9 cellular contexts compared by ENCODE assay signal in the genomic region with DNA sequence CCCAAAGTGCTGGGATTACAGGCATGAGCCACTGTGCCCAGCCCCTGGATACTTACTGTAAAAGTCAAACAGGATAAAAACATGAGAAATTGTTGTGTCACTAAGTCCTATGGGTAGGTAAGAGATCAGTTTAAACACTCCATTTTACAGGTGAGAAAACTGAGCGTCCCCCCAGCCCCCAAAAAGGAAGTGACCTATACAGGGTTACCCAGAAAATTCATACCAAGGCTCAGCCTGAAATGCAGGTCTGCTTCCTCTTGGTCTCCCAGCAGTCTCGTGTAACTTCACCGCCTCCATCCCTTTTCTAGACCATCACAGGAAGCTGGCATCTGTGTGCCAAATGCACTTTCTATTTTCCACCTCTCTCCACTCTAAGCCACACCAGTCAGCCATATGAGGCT. TPM values are rescaled to one million over a fixed set of nuclear protein-coding genes. Genes with fewer than 3 reads are reported as not detected.
A peak's percentile ranks its signal among the peaks of the same experiment; 100 is the strongest.
DNase-seq lines count a peak whose midpoint lies in the region; ATAC-seq and TF ChIP-seq lines count a peak whose summit lies in the region.
"Had no signal": no experiment of that assay in that cellular context is flagged by ENCODE, and none has a peak within 500 bp of the region (broad histone marks: within the 10 kb centered on the region; RNA-seq: fewer than 3 reads in every experiment).

No MANE protein-coding gene starts in this region.

- POLR2A ChIA-PET in GM10248 (lab: Yijun Ruan, JAX), result no interaction called here
- POLR2A ChIA-PET in CD4-positive, alpha-beta T cell (lab: Charles Lee), result no interaction called here

- no peak for TF ChIP-seq CTCF in GM10248 (IDR thresholded peaks at IDR 0.05; ENCODE audit: control extremely low read depth, extremely low read depth, low read depth, missing control alignments)
- TF ChIP-seq CTCF in CD4-positive, alpha-beta T cell (IDR thresholded peaks at IDR 0.05), result no peak
- TF ChIP-seq CTCF in mucosa of descending colon (IDR thresholded peaks at IDR 0.05), result no peak

- no peaks in the 10 kb centered on the region for H3K4me1 ChIP-seq in mucosa of descending colon (ENCODE audit: low read depth)

- no peaks in the 10 kb centered on the region for H3K9me3 Mint-ChIP-seq in CD4-positive, alpha-beta T cell

- H3K27me3 ChIP-seq in layer of hippocampus (ENCODE audit: control insufficient read depth, insufficient read depth, low read length), result no peaks in the 10 kb centered on the region
- H3K27me3 ChIP-seq in CD4-positive, alpha-beta T cell (ENCODE audit: control insufficient read depth, insufficient read depth, low read length), result peaks cover 4% of the 10 kb centered on the region

- peaks cover 6% of the 10 kb centered on the region for H3K4me1 Mint-ChIP-seq in CD4-positive, alpha-beta T cell (ENCODE audit: low read depth)

- H3K27ac ChIP-seq in layer of hippocampus (ENCODE audit: low read depth, low read length), result peak overlapping the region; percentile 73
- no peak overlapping the region for H3K27ac ChIP-seq in CD4-positive, alpha-beta T cell (ENCODE audit: low read depth, low read length)

- peaks cover 30% of the 10 kb centered on the region for H3K27me3 Mint-ChIP-seq in CD4-positive, alpha-beta T cell

- no peaks in the 10 kb centered on the region for H3K36me3 ChIP-seq in mucosa of descending colon (ENCODE audit: low read depth)

- intact Hi-C loops in CD4-positive, alpha-beta T cell (cut with DNase I, micrococcal nuclease), result no loop called here
- intact Hi-C loops in mucosa of descending colon (cut with DNase I, micrococcal nuclease), result no loop called here

- CTCF ChIA-PET in GM10248 (lab: Yijun Ruan, JAX), result interaction anchor here (1.0 to 8.0 kb wide), 4 partner anchors 9 to 90 kb away, joined by 3 to 34 read pairs (median 13); no protein-coding TSS in a partner anchor
- CTCF ChIA-PET in CD4-positive, alpha-beta T cell (lab: Charles Lee), result no interaction called here

- DNase-seq in GM10248 (ENCODE audit: extremely low spot score) (peak; percentile 46), hepatic stellate cell (ENCODE audit: low spot score) (no peak), HT-29 (ENCODE audit: low spot score) (no peak), mucosa of descending colon (no peak)
- no peak for DNase-seq in CD4-positive, alpha-beta T cell
- DNase-seq: retina had no signal

- peak; percentile 41 for ATAC-seq in GM19035 (IDR thresholded peaks at IDR 0.05; ENCODE audit: unreplicated experiment)
- ATAC-seq in HG03378 (IDR thresholded peaks at IDR 0.05; ENCODE audit: unreplicated experiment), result peak; percentile 21
- ATAC-seq in CD4-positive, alpha-beta T cell (ENCODE audit: poor library complexity), result no peak
- no peak for ATAC-seq in mucosa of descending colon

- no peak overlapping the region for H3K4me3 Mint-ChIP-seq in CD4-positive, alpha-beta T cell

- H3K9me3 ChIP-seq in CD4-positive, alpha-beta T cell (ENCODE audit: control insufficient read depth, low read length), result no peaks in the 10 kb centered on the region
- no peaks in the 10 kb centered on the region for H3K9me3 ChIP-seq in mucosa of descending colon

- H3K4me3 ChIP-seq in mucosa of descending colon, result no peak overlapping the region

- H3K27ac Mint-ChIP-seq in CD4-positive, alpha-beta T cell, result no peak overlapping the region

- no peaks in the 10 kb centered on the region for H3K36me3 Mint-ChIP-seq in CD4-positive, alpha-beta T cell (ENCODE audit: low read depth)

RNA-seq across cellular contexts. Expression of a gene that starts 57.2 kb away (rescaled TPM):
- under 1 TPM; 0.20 to 0.47 TPM for total RNA-seq in CD4-positive, alpha-beta T cell
- not detected in 2 replicates for total RNA-seq in HT-29 (2014; rRNA removed; shearing (Covaris generic))
- total RNA-seq in mucosa of descending colon, result 10 to 100 TPM in 1 of 3 donors, 1 to 10 TPM in 2; 2.6 to 36.0 (median 3.9) TPM

Comparison
In these comparisons a context has a peak if more than half of its experiments do, and no peak if none do; other contexts are left out.
1. ATAC-seq: peak in GM19035 (single experiment) and HG03378 (single experiment); none in CD4-positive, alpha-beta T cell (single experiment) and mucosa of descending colon (single experiment).